11 cellular contexts compared by ENCODE assay signal in the genomic region with DNA sequence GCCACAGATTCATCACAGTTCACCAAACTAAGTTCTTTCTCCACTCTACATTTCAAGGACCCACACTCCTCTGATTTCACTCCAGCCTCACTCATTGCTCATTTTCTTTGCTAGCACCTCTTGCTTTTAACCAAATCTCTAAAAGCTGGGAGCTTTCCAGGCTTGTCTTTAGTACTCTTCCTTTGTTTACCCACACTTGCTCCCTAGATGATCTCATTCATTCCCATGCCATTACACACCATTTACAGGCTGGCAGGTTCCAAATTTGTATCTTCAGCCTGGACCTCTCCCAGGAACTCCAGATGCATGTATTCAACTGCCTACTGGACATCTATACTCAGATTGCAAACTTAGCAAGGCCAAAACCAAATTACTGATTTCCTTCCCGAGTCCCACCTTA. TPM values are rescaled to one million over a fixed set of nuclear protein-coding genes. Genes with fewer than 3 reads are reported as not detected.
DNase-seq lines count a peak whose midpoint lies in the region; ATAC-seq and TF ChIP-seq lines count a peak whose summit lies in the region.
"Had no signal": no experiment of that assay in that cellular context is flagged by ENCODE, and none has a peak within 500 bp of the region (broad histone marks: within the 10 kb centered on the region; RNA-seq: fewer than 3 reads in every experiment).

No MANE protein-coding gene starts in this region.

- peak overlapping the region; percentile 90 for H4K91ac ChIP-seq in IMR-90 (ENCODE audit: insufficient read depth, low read depth, low read length)

- peak overlapping the region; percentile 80 to 83; a peak in 3 of 4 replicates for H4K8ac ChIP-seq in IMR-90 (ENCODE audit: low read depth in 2 of 2, low read length in 2 of 2)
- H4K8ac ChIP-seq in mesendoderm (ENCODE audit: low read depth, low read length) = no peak overlapping the region

- H3K36me3 ChIP-seq in IMR-90 (ENCODE audit: control insufficient read depth, insufficient read depth, low read length) (peaks cover 3% of the 10 kb centered on the region; the same call in 1 of the 2 replicates), mesendoderm (ENCODE audit: control insufficient read depth, insufficient read depth, low read length) (no peaks in the 10 kb centered on the region), aorta (ENCODE audit: control insufficient read depth in 1 of 2, insufficient read depth in 2 of 2, low read length in 1 of 2) (peaks cover 0 to 4% of the 10 kb centered on the region in 2 donors), H7 (replicated peaks; ENCODE audit: control insufficient read depth, insufficient read depth, low read length) (peaks cover 2% of the 10 kb centered on the region)

- H2BK120ac ChIP-seq in IMR-90 (ENCODE audit: low read depth, low read length) = peak overlapping the region; percentile 99
- no peak overlapping the region for H2BK120ac ChIP-seq in mesendoderm (ENCODE audit: low read depth, low read length)

- dilution Hi-C loops in IMR-90 (cut with HindIII; ENCODE audit: low sequenced_read_pairs, unreplicated experiment) = no loop called here

- 0% methylated on average over 1 of the region's 1 CpG; no CpG with 5 or more reads in 1 of the 2 experiments for WGBS in IMR-90 (ENCODE audit: extremely low coverage in 2 of 2, insufficient read length in 1 of 2), 2 experiments
- WGBS in mesendoderm (ENCODE audit: extremely low coverage, insufficient coverage, low lambda C conversion rate) = no CpG with 5 or more reads among the region's 1 CpG
- WGBS in aorta, 2 donors = 20 to 24% methylated on average over 1 of the region's 1 CpG

- DNase-seq in AG09309 (ENCODE audit: low read depth) = peak; percentile 91
- DNase-seq in IMR-90 = peak; percentile 99
- peak; percentile 58 for DNase-seq in choroid plexus epithelial cell (ENCODE audit: low read depth)
- DNase-seq in mesendoderm = peak; percentile 22
- DNase-seq in aorta = no peak
- no peak for DNase-seq in H7
- DNase-seq in SKM-1 (lab: John Stamatoyannopoulos, UW; ENCODE audit: unreplicated experiment) = no peak
- DNase-seq: activated gamma-delta T cell treated with Interleukin-2 at 50 U/mL for 16 hours, DMS79, NCI-H526 had no signal

- CTCF ChIA-PET in IMR-90 (lab: Yijun Ruan, JAX) = interaction anchor here (0.8 to 1.2 kb wide), 2 partner anchors 14 to 23 kb away, joined by 3 to 6 read pairs; no protein-coding TSS in a partner anchor

- H3K4ac ChIP-seq in IMR-90 (ENCODE audit: low read depth, low read length) = peak overlapping the region; percentile 99; the same call in 1 of the 2 replicates
- H3K4ac ChIP-seq in mesendoderm (ENCODE audit: low read depth, low read length) = no peak overlapping the region

- H2BK5ac ChIP-seq in IMR-90 (ENCODE audit: low read depth, low read length, poor library complexity, severe bottlenecking) (peak overlapping the region; percentile 99), mesendoderm (ENCODE audit: low read length) (no peak overlapping the region)

- peak overlapping the region; percentile 93; the same call in 2 of the 3 replicates for H2BK15ac ChIP-seq in IMR-90 (ENCODE audit: low read depth, low read length)
- no peak overlapping the region for H2BK15ac ChIP-seq in mesendoderm (replicated peaks; ENCODE audit: low read depth)

- H4K20me1 ChIP-seq in IMR-90 (ENCODE audit: insufficient read depth, low read length) = no peaks in the 10 kb centered on the region; the same call in 1 of the 2 replicates

- H3K4me2 ChIP-seq in IMR-90 (ENCODE audit: low read depth, low read length) (peak overlapping the region; percentile 52; the same call in 1 of the 2 replicates), mesendoderm (ENCODE audit: low read length) (no peak overlapping the region)

- H3K56ac ChIP-seq in IMR-90 (ENCODE audit: extremely low read depth, insufficient read depth, low read length) (no peak overlapping the region), mesendoderm (ENCODE audit: low read length) (no peak overlapping the region)

- POLR2A ChIA-PET in IMR-90 (lab: Charles Lee; ENCODE audit: unreplicated experiment) = interaction anchor here (0.5 to 0.6 kb wide), 2 partner anchors 13 to 33 kb away, joined by 3 read pairs; no protein-coding TSS in a partner anchor

- peak overlapping the region; percentile 98 for H2BK20ac ChIP-seq in IMR-90 (ENCODE audit: low read depth, low read length)

- peak overlapping the region; percentile 98; the same call in 1 of the 2 replicates for H3K14ac ChIP-seq in IMR-90 (replicated peaks; ENCODE audit: low read depth, low read length)

- H3K27ac ChIP-seq in IMR-90 (ENCODE audit: insufficient read depth, low read length) = peak overlapping the region; percentile 100
- no peak overlapping the region for H3K27ac ChIP-seq in mesendoderm (ENCODE audit: low read depth, low read length)
- H3K27ac ChIP-seq in aorta (ENCODE audit: low read depth in 1 of 2, low read length in 2 of 2) = no peak overlapping the region

- no peaks in the 10 kb centered on the region for H3K79me2 ChIP-seq in mesendoderm (ENCODE audit: control insufficient read depth, insufficient read depth, low read length)

- H3K18ac ChIP-seq in IMR-90 (ENCODE audit: low read depth, low read length) (peak overlapping the region; percentile 93; the same call in 1 of the 2 replicates), mesendoderm (ENCODE audit: low read length) (no peak overlapping the region)

- BruUV-seq in IMR-90 (replicated peaks; lab: Mats Ljungman, UMichigan) = no TSS peak

- in situ Hi-C loops in IMR-90 (cut with MboI; ENCODE audit: low sequenced_read_pairs) = no loop called here

- peaks cover 25% of the 10 kb centered on the region for H3K9me1 ChIP-seq in IMR-90 (ENCODE audit: insufficient read depth, low read length)

- peak overlapping the region; percentile 80 for H3K23ac ChIP-seq in IMR-90 (ENCODE audit: low read depth, low read length)
- H3K23ac ChIP-seq in mesendoderm (ENCODE audit: low read length) = no peak overlapping the region

- peak overlapping the region; percentile 92; the same call in 1 of the 2 replicates for H4K5ac ChIP-seq in IMR-90 (ENCODE audit: low read depth, low read length)
- H4K5ac ChIP-seq in mesendoderm (ENCODE audit: low read length) = no peak overlapping the region

- no peak overlapping the region for H3K9ac ChIP-seq in IMR-90 (ENCODE audit: low read depth, low read length)
- H3K9ac ChIP-seq in mesendoderm (ENCODE audit: low read length) = no peak overlapping the region

- no peaks in the 10 kb centered on the region for H3K9me3 ChIP-seq in IMR-90 (ENCODE audit: control insufficient read depth, insufficient read depth, low read length)
- no peaks in the 10 kb centered on the region for H3K9me3 ChIP-seq in aorta (ENCODE audit: control insufficient read depth, low read length)

- TF ChIP-seq RAD21 in IMR-90 (IDR thresholded peaks at IDR 0.05; ENCODE audit: low read length) = no peak

- peaks cover 0 to 24% of the 10 kb centered on the region in 2 experiments; a peak in 2 of 4 replicates for H3K79me1 ChIP-seq in IMR-90 (ENCODE audit: low read depth in 1 of 2, low read length in 2 of 2)
- no peaks in the 10 kb centered on the region for H3K79me1 ChIP-seq in mesendoderm (ENCODE audit: low read length)

- no peak overlapping the region for H2AK9ac ChIP-seq in IMR-90 (replicated peaks; ENCODE audit: low read depth, low read length, poor library complexity)

- peak; percentile 70 for ATAC-seq in IMR-90 (ENCODE audit: low read depth)
- no peak for ATAC-seq in aorta (ENCODE audit: low FRiP score)
- no peak for ATAC-seq in GM19463 (IDR thresholded peaks at IDR 0.05; ENCODE audit: unreplicated experiment)

- H3K4me1 ChIP-seq in IMR-90 (ENCODE audit: control insufficient read depth, insufficient read depth, low read length) (peaks cover 27% of the 10 kb centered on the region), mesendoderm (ENCODE audit: control insufficient read depth, low read depth, low read length) (no peaks in the 10 kb centered on the region), aorta (ENCODE audit: control insufficient read depth in 1 of 2, insufficient read depth in 2 of 2, low read length in 2 of 2) (peaks cover 0 to 2% of the 10 kb centered on the region in 2 donors)

- H3K27me3 ChIP-seq in IMR-90 (ENCODE audit: control insufficient read depth, insufficient read depth, low read length) = no peaks in the 10 kb centered on the region
- no peaks in the 10 kb centered on the region for H3K27me3 ChIP-seq in mesendoderm (ENCODE audit: insufficient read depth, low read length, poor library complexity)
- no peaks in the 10 kb centered on the region for H3K27me3 ChIP-seq in aorta (ENCODE audit: control insufficient read depth in 1 of 2, insufficient read depth in 2 of 2, low read length in 1 of 2)
- no peaks in the 10 kb centered on the region for H3K27me3 ChIP-seq in H7 (ENCODE audit: control insufficient read depth, insufficient read depth, low read length)

- intact Hi-C loops in IMR-90 (cut with micrococcal nuclease) = no loop called here
- intact Hi-C loops in aorta (cut with DNase I) = no loop called here

- TF ChIP-seq CTCF in AG09309 (IDR thresholded peaks at IDR 0.05; ENCODE audit: control insufficient read depth, insufficient read depth, low read depth, low read length, missing control alignments) = no peak
- no peak for TF ChIP-seq CTCF in IMR-90 (conservative IDR thresholded peaks at IDR 0.05; ENCODE audit: low read depth, low read length)
- no peak for TF ChIP-seq CTCF in choroid plexus epithelial cell (conservative IDR thresholded peaks at IDR 0.05; ENCODE audit: low read depth, low read length)

- H3K4me3 ChIP-seq in AG09309 (ENCODE audit: control insufficient read depth, low read depth, low read length) (no peak overlapping the region), IMR-90 (ENCODE audit: insufficient read depth, low read depth, low read length) (no peak overlapping the region), choroid plexus epithelial cell (ENCODE audit: low read depth, low read length) (no peak overlapping the region), mesendoderm (ENCODE audit: low read length) (no peak overlapping the region), aorta (ENCODE audit: low read length in 2 of 2) (no peak overlapping the region), H7 (ENCODE audit: insufficient read depth, low read depth, low read length) (no peak overlapping the region)

- peak overlapping the region; percentile 100; the same call in 1 of the 2 replicates for H2AK5ac ChIP-seq in IMR-90 (ENCODE audit: low read depth, low read length)
- no peak overlapping the region for H2AK5ac ChIP-seq in mesendoderm (ENCODE audit: low read length)

- TF ChIP-seq POLR2A in IMR-90 (IDR thresholded peaks at IDR 0.05; ENCODE audit: low read depth, low read length) = no peak

- no peak overlapping the region for H2AFZ ChIP-seq in IMR-90 (replicated peaks; ENCODE audit: low read length, poor library complexity)

RNA-seq across cellular contexts. Expression of gene GUCA1B, which starts 5.3 kb away (rescaled TPM):
- total RNA-seq in IMR-90 (2012; rRNA removed) = under 0.01 and 0.18 TPM in 2 replicates
- polyA plus RNA-seq in IMR-90 (2012; rRNA removed) = 0.60 and 1.0 TPM in 2 replicates
- 0.21 and 0.42 TPM in 2 replicates for polyA plus RNA-seq in IMR-90 (2012; cell fraction: cytosol; rRNA removed)
- 0.94 and 1.4 TPM in 2 replicates for polyA plus RNA-seq in IMR-90 (2012; cell fraction: nucleus; rRNA removed; ENCODE audit: low replicate concordance)
- 0.06 TPM for polyA plus RNA-seq in mesendoderm (2013, experiment 1 of 2)
- 0.11 TPM for polyA plus RNA-seq in mesendoderm (2013, experiment 2 of 2)
- total RNA-seq in aorta = 1 to 10 TPM; 2.0 to 4.1 TPM
- polyA plus RNA-seq in aorta = 1 to 10 TPM in 1 of 2 donors, under 1 TPM in 1; 0.88 to 2.4 TPM
- total RNA-seq in H7 (2014; rRNA removed; shearing (Covaris generic)) = 0.45 and 0.55 TPM in 2 replicates

RNA-seq across cellular contexts. Expression of gene MRPS10, which starts 17.6 kb away (rescaled TPM):
- total RNA-seq in IMR-90 (2012; rRNA removed) (47.0 and 71.1 TPM in 2 replicates), aorta (10 to 100 TPM; 20.2 to 24.3 TPM)
- polyA plus RNA-seq in IMR-90 (2012; rRNA removed) (24.0 and 28.5 TPM in 2 replicates), aorta (10 to 100 TPM; 17.7 to 28.4 TPM)
- 8.0 and 10.3 TPM in 2 replicates for polyA plus RNA-seq in IMR-90 (2012; cell fraction: cytosol; rRNA removed)
- polyA plus RNA-seq in IMR-90 (2012; cell fraction: nucleus; rRNA removed; ENCODE audit: low replicate concordance) = 1.8 and 8.3 TPM in 2 replicates
- 34.9 TPM for polyA plus RNA-seq in mesendoderm (2013, experiment 1 of 2)
- 36.3 TPM for polyA plus RNA-seq in mesendoderm (2013, experiment 2 of 2)
- 46.5 and 60.9 TPM in 2 replicates for total RNA-seq in H7 (2014; rRNA removed; shearing (Covaris generic))

RNA-seq across cellular contexts. Expression of gene GUCA1A, which starts 26.9 kb away (rescaled TPM):
- total RNA-seq in IMR-90 (2012; rRNA removed) (under 0.01 and 0.18 TPM in 2 replicates), aorta (not detected)
- polyA plus RNA-seq in IMR-90 (2012; rRNA removed) (0.32 and 0.34 TPM in 2 replicates), aorta (not detected)
- 0.50 and 0.60 TPM in 2 replicates for polyA plus RNA-seq in IMR-90 (2012; cell fraction: cytosol; rRNA removed)
- 0.12 and 0.18 TPM in 2 replicates for polyA plus RNA-seq in IMR-90 (2012; cell fraction: nucleus; rRNA removed; ENCODE audit: low replicate concordance)
- 0.73 TPM for polyA plus RNA-seq in mesendoderm (2013, experiment 1 of 2)
- 0.78 TPM for polyA plus RNA-seq in mesendoderm (2013, experiment 2 of 2)
- 13.2 and 20.8 TPM in 2 replicates for total RNA-seq in H7 (2014; rRNA removed; shearing (Covaris generic))

RNA-seq across cellular contexts. Expression of gene C6orf132, which starts 57.6 kb away (rescaled TPM):
- 0.72 and 1.1 TPM in 2 replicates for total RNA-seq in IMR-90 (2012; rRNA removed)
- 1.7 and 1.8 TPM in 2 replicates for polyA plus RNA-seq in IMR-90 (2012; rRNA removed)
- 1.6 and 1.7 TPM in 2 replicates for polyA plus RNA-seq in IMR-90 (2012; cell fraction: cytosol; rRNA removed)
- 3.0 and 3.3 TPM in 2 replicates for polyA plus RNA-seq in IMR-90 (2012; cell fraction: nucleus; rRNA removed; ENCODE audit: low replicate concordance)
- polyA plus RNA-seq in mesendoderm (2013, experiment 1 of 2) = 41.7 TPM
- 44.6 TPM for polyA plus RNA-seq in mesendoderm (2013, experiment 2 of 2)
- 1 to 10 TPM; 1.7 to 3.1 TPM for total RNA-seq in aorta
- 10 to 100 TPM in 1 of 2 donors, under 1 TPM in 1; 0.51 to 30.7 TPM for polyA plus RNA-seq in aorta
- 4.7 and 11.3 TPM in 2 replicates for total RNA-seq in H7 (2014; rRNA removed; shearing (Covaris generic))

Comparison
In these comparisons a context has a peak if more than half of its experiments do, and no peak if none do; other contexts are left out.
1. DNase-seq: peak in AG09309 (single experiment), IMR-90 (single experiment), choroid plexus epithelial cell (single experiment) and mesendoderm (single experiment); none in aorta (0 of 2), H7 (single experiment) and SKM-1 (single experiment).
2. RNA of gene GUCA1A, which starts 26.9 kb away (total RNA-seq): 13.2 to 20.8 TPM in H7; under 0.01 to 0.18 TPM in IMR-90 and not detected in aorta; every median in the first group is over 10 times any median in the second.